24 cellular contexts compared by ENCODE assay signal in the genomic region with DNA sequence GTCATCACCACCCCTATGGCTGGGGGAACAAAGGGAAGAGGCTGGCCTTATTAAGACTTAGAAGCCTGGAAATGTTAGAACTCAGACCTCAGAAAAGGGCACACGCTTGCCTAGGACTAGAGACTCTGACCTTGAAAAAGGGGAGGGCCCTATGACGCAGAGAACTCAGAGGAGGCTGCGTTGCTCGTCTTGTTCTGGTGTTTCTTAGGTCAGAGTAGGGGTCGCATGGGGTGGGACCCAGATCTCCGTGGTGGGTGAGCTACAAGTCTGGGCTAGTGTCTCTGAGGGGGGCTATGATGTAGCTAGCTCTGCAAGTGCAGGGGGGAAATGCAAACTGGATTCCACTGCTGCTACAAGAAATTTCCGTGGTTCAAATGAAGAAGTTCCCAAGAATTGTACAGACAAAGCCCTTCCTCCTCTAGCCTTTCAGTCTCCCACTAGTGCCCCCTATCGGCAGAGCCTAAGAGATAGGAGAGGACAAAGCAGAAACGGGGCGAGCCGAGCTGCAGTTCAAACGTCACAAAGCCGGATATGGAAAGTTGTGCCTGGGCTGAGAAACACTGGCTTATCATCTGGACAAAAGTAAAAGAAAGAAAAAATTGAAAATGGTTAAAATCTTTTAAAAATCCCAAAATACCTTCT.
DNase-seq lines count a peak whose midpoint lies in the region; ATAC-seq, FAIRE-seq and TF ChIP-seq lines count a peak whose summit lies in the region.
"Had no signal": no experiment of that assay in that cellular context is flagged by ENCODE, and none has a peak within 500 bp of the region (broad histone marks: within the 10 kb centered on the region; RNA-seq: fewer than 3 reads in every experiment).

No MANE protein-coding gene starts in this region.

- peak; percentile 29 for TF ChIP-seq CTCF in C4-2B (conservative IDR thresholded peaks at IDR 0.05)
- no peak for TF ChIP-seq CTCF in kidney (IDR thresholded peaks at IDR 0.05; ENCODE audit: borderline replicate concordance, extremely low read depth, insufficient read depth)

- DNase-seq in HT1080 (ENCODE audit: low read depth) (peak; percentile 5), SKM-1 treated with dmso at 0.1 percent for 144 hours (lab: John Stamatoyannopoulos, UW; ENCODE audit: unreplicated experiment) (peak; percentile 21), iPS-NIHi7 (ENCODE audit: extremely low spot score) (peak; percentile 54), kidney (no peak), T-helper 1 cell (no peak), pons (ENCODE audit: low spot score) (no peak)
- DNase-seq in stimulated activated effector memory CD8-positive, alpha-beta T cell treated with anti-CD3 and anti-CD28 coated beads, Interleukin-12 subunit alpha, Interleukin-12 subunit beta, amount 100 ng/mL, for 72 hours (ENCODE audit: low spot score in 2 of 2) = no peak
- DNase-seq: activated CD4-positive, alpha-beta T cell treated with anti-CD3 and anti-CD28 coated beads for 1 hour; activated CD8-positive, alpha-beta memory T cell treated with anti-CD3 and anti-CD28 coated beads, Interleukin-2, amount 50 U/mL, for 4 hours; activated gamma-delta T cell; DMS153; effector CD8-positive, alpha-beta T cell; MV-4-11; naive thymus-derived CD8-positive, alpha-beta T cell; NCI-H2029 treated with DMSO at 0.1 percent for 48 hours; NCI-H510A treated with DMSO at 0.1 percent for 48 hours; PC-9; SJCRH30; stimulated activated CD4-positive, alpha-beta T cell treated with anti-CD3 and anti-CD28 coated beads, Interleukin-4, amount 100 ng/mL, for 4 hours; T-helper 9 cell had no signal

- no peak for ATAC-seq in stimulated activated effector memory CD8-positive, alpha-beta T cell treated with anti-CD3 and anti-CD28 coated beads, Interleukin-12 subunit alpha, Interleukin-12 subunit beta, amount 100 ng/mL, for 72 hours
- ATAC-seq: naive thymus-derived CD8-positive, alpha-beta T cell had no signal

- no peak overlapping the region for H3K4me3 ChIP-seq in kidney (ENCODE audit: low read length in 2 of 2)
- H3K4me3 ChIP-seq: PC-9, SJCRH30 had no signal

- no peaks in the 10 kb centered on the region for H3K36me3 Mint-ChIP-seq in stimulated activated effector memory CD8-positive, alpha-beta T cell treated with anti-CD3 and anti-CD28 coated beads, Interleukin-12 subunit alpha, Interleukin-12 subunit beta, amount 100 ng/mL, for 72 hours
- H3K36me3 Mint-ChIP-seq: memory B cell; naive thymus-derived CD8-positive, alpha-beta T cell had no signal

- H3K27ac ChIP-seq in C4-2B (no peak overlapping the region), kidney (ENCODE audit: low read depth in 2 of 2, low read length in 2 of 2) (no peak overlapping the region)
- H3K27ac ChIP-seq: PC-9, SJCRH30 had no signal

- H3K9me3 ChIP-seq in kidney (ENCODE audit: control insufficient read depth in 1 of 2, low read length in 2 of 2) = no peaks in the 10 kb centered on the region
- H3K9me3 ChIP-seq: SJCRH30 had no signal

- peaks cover 26% of the 10 kb centered on the region for H3K9me3 Mint-ChIP-seq in stimulated activated effector memory CD8-positive, alpha-beta T cell treated with anti-CD3 and anti-CD28 coated beads, Interleukin-12 subunit alpha, Interleukin-12 subunit beta, amount 100 ng/mL, for 72 hours

- no peak overlapping the region for H3K9ac ChIP-seq in kidney (ENCODE audit: low read length in 2 of 2)

- no peak for FAIRE-seq in kidney (lab: Jason Lieb, UNC)
- FAIRE-seq: keratinocyte had no signal

- H3K36me3 ChIP-seq in kidney (ENCODE audit: control insufficient read depth in 1 of 2, insufficient read depth in 2 of 2, low read length in 2 of 2) = no peaks in the 10 kb centered on the region
- H3K36me3 ChIP-seq: SJCRH30 had no signal

- H3K4me1 ChIP-seq in kidney (ENCODE audit: control insufficient read depth in 1 of 2, insufficient read depth in 1 of 2, low read depth in 1 of 2, low read length in 2 of 2) = no peaks in the 10 kb centered on the region
- H3K4me1 ChIP-seq: SJCRH30 had no signal

- intact Hi-C loops in kidney (cut with DNase I) = no loop called here

- H3K4me1 Mint-ChIP-seq in stimulated activated effector memory CD8-positive, alpha-beta T cell treated with anti-CD3 and anti-CD28 coated beads, Interleukin-12 subunit alpha, Interleukin-12 subunit beta, amount 100 ng/mL, for 72 hours = no peaks in the 10 kb centered on the region
- H3K4me1 Mint-ChIP-seq: central memory CD8-positive, alpha-beta T cell; memory B cell; naive thymus-derived CD8-positive, alpha-beta T cell had no signal

- no peak overlapping the region for H3K4me3 Mint-ChIP-seq in stimulated activated effector memory CD8-positive, alpha-beta T cell treated with anti-CD3 and anti-CD28 coated beads, Interleukin-12 subunit alpha, Interleukin-12 subunit beta, amount 100 ng/mL, for 72 hours
- H3K4me3 Mint-ChIP-seq: central memory CD8-positive, alpha-beta T cell; memory B cell; naive thymus-derived CD8-positive, alpha-beta T cell had no signal

- H3K27ac Mint-ChIP-seq in stimulated activated effector memory CD8-positive, alpha-beta T cell treated with anti-CD3 and anti-CD28 coated beads, Interleukin-12 subunit alpha, Interleukin-12 subunit beta, amount 100 ng/mL, for 72 hours = no peak overlapping the region
- H3K27ac Mint-ChIP-seq: memory B cell; naive thymus-derived CD8-positive, alpha-beta T cell had no signal

Comparison
In these comparisons a context has a peak if more than half of its experiments do, and no peak if none do; other contexts are left out.
1. DNase-seq: peak in HT1080 (single experiment), SKM-1 treated with dmso at 0.1 percent for 144 hours (single experiment) and iPS-NIHi7 (single experiment); none in kidney (single experiment), T-helper 1 cell (0 of 5), pons (single experiment) and stimulated activated effector memory CD8-positive, alpha-beta T cell treated with anti-CD3 and anti-CD28 coated beads, Interleukin-12 subunit alpha, Interleukin-12 subunit beta, amount 100 ng/mL, for 72 hours (0 of 2).